Comparison of ENCODE assay signal across 29 cellular contexts in the genomic region with DNA sequence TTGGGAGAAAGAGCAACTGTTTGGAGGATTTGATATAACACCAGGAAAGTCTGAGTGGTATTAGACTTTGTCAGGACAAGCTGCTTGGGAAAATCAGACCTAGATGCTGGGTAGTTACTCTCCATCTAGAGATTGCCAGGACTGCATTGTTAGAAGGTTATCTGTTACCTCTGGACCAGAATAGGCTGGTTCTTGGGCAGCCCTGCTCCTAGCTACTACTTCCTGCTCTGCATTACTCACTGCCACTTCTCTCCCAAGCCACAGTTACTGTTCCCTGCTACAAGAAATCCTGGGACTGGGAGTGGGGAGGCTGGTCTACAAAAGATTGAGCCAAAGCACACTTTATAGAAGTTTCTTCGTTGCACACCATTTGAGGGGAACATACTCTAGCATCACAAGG.
"Had no signal": no experiment of that assay in that cellular context is flagged by ENCODE, and none has a peak within 500 bp of the region (broad histone marks: within the 10 kb centered on the region; RNA-seq: fewer than 3 reads in every experiment).

No MANE protein-coding gene starts in this region.

- H3K27ac ChIP-seq: adrenal gland, body of pancreas, colonic mucosa, dorsolateral prefrontal cortex, suprapubic skin, tibial nerve, VCaP had no signal

- H3K4me1 ChIP-seq: adrenal gland, body of pancreas, colonic mucosa, suprapubic skin, tibial nerve had no signal

- DNase-seq: activated CD4-positive, alpha-beta T cell treated with anti-CD3 and anti-CD28 coated beads for 48 hours; activated CD4-positive, alpha-beta T cell treated with anti-CD3 and anti-CD28 coated beads, Interleukin-2, amount 50 U/mL, for 48 hours; activated CD8-positive, alpha-beta memory T cell treated with anti-CD3 and anti-CD28 coated beads for 24 hours; activated effector memory CD4-positive, alpha-beta T cell treated with anti-CD3 and anti-CD28 coated beads, Interleukin-2, amount 50 U/mL, for 16 hours; activated naive CD4-positive, alpha-beta T cell treated with anti-CD3 and anti-CD28 coated beads for 36 hours; activated naive CD8-positive, alpha-beta T cell treated with anti-CD3 and anti-CD28 coated beads for 36 hours; adrenal gland; aorta; body of pancreas; cerebellar nuclear complex; colonic mucosa; dorsolateral prefrontal cortex; effector memory CD4-positive, alpha-beta T cell; erythroblast; head of caudate nucleus; hippocampal formation; immature natural killer cell; kidney; left colon; right cardiac atrium; stimulated activated CD4-positive, alpha-beta T cell treated with anti-CD3 and anti-CD28 coated beads, Interleukin-15, amount 100 ng/mL, for 24 hours; stimulated activated CD4-positive, alpha-beta T cell treated with anti-CD3 and anti-CD28 coated beads, Interleukin-2, amount 100 ng/mL, for 24 hours; stimulated activated naive CD4-positive, alpha-beta T cell; T-helper 9 cell had no signal

- ATAC-seq: activated CD4-positive, CD25-positive, alpha-beta regulatory T cell treated with anti-CD3 and anti-CD28 coated beads, Interleukin-2, amount 50 U/mL, for 24 hours; body of pancreas; left colon; natural killer cell treated with Interleukin-12 subunit alpha and Interleukin-12 subunit beta and Interleukin-15 and Interleukin-18, amount 100 ng/mL, for 72 hours; right cardiac atrium had no signal

- H3K9me3 ChIP-seq: adrenal gland, body of pancreas, colonic mucosa, suprapubic skin, tibial nerve had no signal

- H3K4me3 ChIP-seq: adrenal gland, body of pancreas, colonic mucosa, dorsolateral prefrontal cortex, suprapubic skin, tibial nerve had no signal

- H3K27me3 ChIP-seq: adrenal gland, body of pancreas, colonic mucosa, dorsolateral prefrontal cortex, suprapubic skin, tibial nerve had no signal

- H3K36me3 ChIP-seq: adrenal gland, colonic mucosa, suprapubic skin, tibial nerve had no signal
